In genomic region chr19:19582471-19582870, GRCh38 we compare ENCODE assay signal across 20 cellular contexts. TPM values are rescaled to one million over a fixed set of nuclear protein-coding genes. Genes with fewer than 3 reads are reported as not detected.
DNase-seq lines count a peak whose midpoint lies in the region; ATAC-seq and TF ChIP-seq lines count a peak whose summit lies in the region.
"Had no signal": no experiment of that assay in that cellular context is flagged by ENCODE, and none has a peak within 500 bp of the region (broad histone marks: within the 10 kb centered on the region; RNA-seq: fewer than 3 reads in every experiment).

No MANE protein-coding gene starts in this region.

- no TSS peak for BruUV-seq in Caco-2 (replicated peaks; lab: Mats Ljungman, UMichigan)

- H3K4me1 Mint-ChIP-seq in activated T-cell treated with anti-CD3 and anti-CD28 coated beads, Interleukin-2, amount 50 U/mL, for 24 hours (ENCODE audit: low read depth) = peaks cover 17% of the 10 kb centered on the region
- peaks cover 11% of the 10 kb centered on the region for H3K4me1 Mint-ChIP-seq in activated T-cell treated with anti-CD3 and anti-CD28 coated beads, Interleukin-2, amount 50 U/mL, for 4 hours (ENCODE audit: low read depth)
- H3K4me1 Mint-ChIP-seq in Caco-2 (ENCODE audit: low read depth, unreplicated experiment) = peaks cover 7% of the 10 kb centered on the region
- peaks cover 41% of the 10 kb centered on the region for H3K4me1 Mint-ChIP-seq in activated T-helper 1 cell treated with anti-CD3 and anti-CD28 coated beads, Interleukin-12 subunit alpha, Interleukin-12 subunit beta, Interleukin-2, Interleukin-4 antibody, amounts not matched to agents 30 ng/mL and 10 ng/mL and 1 ng/mL, durations not matched to agents 14 hours and 24 hours and 36 hours (ENCODE audit: low read depth)
- H3K4me1 Mint-ChIP-seq in neural crest cell = peaks cover 8% of the 10 kb centered on the region
- H3K4me1 Mint-ChIP-seq: IgD-negative memory B cell had no signal

- no peak for TF ChIP-seq EP300 in gastroesophageal sphincter (IDR thresholded peaks at IDR 0.05)

- POLR2A ChIA-PET in Caco-2 (lab: Charles Lee) = no interaction called here

- ATAC-seq in activated T-cell treated with anti-CD3 and anti-CD28 coated beads, Interleukin-2, amount 50 U/mL, for 4 hours = no peak
- ATAC-seq in left colon (no peak), gastroesophageal sphincter (no peak)
- ATAC-seq: HCT116, Panc1 had no signal

- DNase-seq in activated T-cell treated with anti-CD3 and anti-CD28 coated beads, Interleukin-2, amount 50 U/mL, for 24 hours = no peak
- no peak for DNase-seq in activated T-cell treated with anti-CD3 and anti-CD28 coated beads, Interleukin-2, amount 50 U/mL, for 4 hours
- DNase-seq in Caco-2 (no peak), neural crest cell (ENCODE audit: low read depth, low spot score) (no peak), left colon (no peak), SW480 (ENCODE audit: low spot score) (no peak)
- no peak for DNase-seq in activated T-helper 1 cell treated with anti-CD3 and anti-CD28 coated beads, Interleukin-12 subunit alpha, Interleukin-12 subunit beta, Interleukin-2, Interleukin-4 antibody, amounts not matched to agents 30 ng/mL and 10 ng/mL and 1 ng/mL, durations not matched to agents 14 hours and 24 hours and 36 hours (ENCODE audit: low spot score)
- DNase-seq: DMS153, GDM1, Karpas-422, NCI-H1048, NCI-H1436, NCI-H1930, NCI-H226, NCI-H524 had no signal

- H3K27ac ChIP-seq in gastroesophageal sphincter = no peak overlapping the region
- H3K27ac ChIP-seq: BLaER1 treated with 17β-estradiol and CSF1 and Interleukin-3, amounts not matched to agents 10 nM and 100 nM had no signal

- WGBS in gastroesophageal sphincter (ENCODE audit: low coverage in 1 of 2), 2 donors = 74 to 87% methylated on average over 2 to 3 of the region's 6 CpGs

- H3K27me3 ChIP-seq in Caco-2 (replicated peaks; ENCODE audit: control insufficient read depth, insufficient read depth, low read length) = no peaks in the 10 kb centered on the region
- peaks cover 3% of the 10 kb centered on the region for H3K27me3 ChIP-seq in gastroesophageal sphincter
- H3K27me3 ChIP-seq: BLaER1 treated with 17β-estradiol and CSF1 and Interleukin-3, amounts not matched to agents 10 nM and 100 nM had no signal

- TF ChIP-seq POLR2A in gastroesophageal sphincter (IDR thresholded peaks at IDR 0.05) = no peak

- H3K27me3 Mint-ChIP-seq in activated T-cell treated with anti-CD3 and anti-CD28 coated beads, Interleukin-2, amount 50 U/mL, for 24 hours = no peaks in the 10 kb centered on the region
- no peaks in the 10 kb centered on the region for H3K27me3 Mint-ChIP-seq in activated T-cell treated with anti-CD3 and anti-CD28 coated beads, Interleukin-2, amount 50 U/mL, for 4 hours (ENCODE audit: low read depth)
- H3K27me3 Mint-ChIP-seq in Caco-2 (ENCODE audit: insufficient read depth, unreplicated experiment) = no peaks in the 10 kb centered on the region
- no peaks in the 10 kb centered on the region for H3K27me3 Mint-ChIP-seq in activated T-helper 1 cell treated with anti-CD3 and anti-CD28 coated beads, Interleukin-12 subunit alpha, Interleukin-12 subunit beta, Interleukin-2, Interleukin-4 antibody, amounts not matched to agents 30 ng/mL and 10 ng/mL and 1 ng/mL, durations not matched to agents 14 hours and 24 hours and 36 hours (ENCODE audit: insufficient read depth)
- no peaks in the 10 kb centered on the region for H3K27me3 Mint-ChIP-seq in neural crest cell (ENCODE audit: low read depth)
- H3K27me3 Mint-ChIP-seq: IgD-negative memory B cell had no signal

- no peaks in the 10 kb centered on the region for H3K36me3 ChIP-seq in Caco-2 (ENCODE audit: control insufficient read depth, insufficient read depth, low read length)
- no peaks in the 10 kb centered on the region for H3K36me3 ChIP-seq in gastroesophageal sphincter
- H3K36me3 ChIP-seq: BLaER1 treated with 17β-estradiol and CSF1 and Interleukin-3, amounts not matched to agents 10 nM and 100 nM had no signal

- H3K36me3 Mint-ChIP-seq in activated T-cell treated with anti-CD3 and anti-CD28 coated beads, Interleukin-2, amount 50 U/mL, for 24 hours (ENCODE audit: low read depth) = peaks cover 25% of the 10 kb centered on the region
- peaks cover 8% of the 10 kb centered on the region for H3K36me3 Mint-ChIP-seq in activated T-cell treated with anti-CD3 and anti-CD28 coated beads, Interleukin-2, amount 50 U/mL, for 4 hours (ENCODE audit: insufficient read depth)
- H3K36me3 Mint-ChIP-seq in Caco-2 (ENCODE audit: insufficient read depth, unreplicated experiment) (no peaks in the 10 kb centered on the region), neural crest cell (ENCODE audit: low read depth) (no peaks in the 10 kb centered on the region)
- H3K36me3 Mint-ChIP-seq in activated T-helper 1 cell treated with anti-CD3 and anti-CD28 coated beads, Interleukin-12 subunit alpha, Interleukin-12 subunit beta, Interleukin-2, Interleukin-4 antibody, amounts not matched to agents 30 ng/mL and 10 ng/mL and 1 ng/mL, durations not matched to agents 14 hours and 24 hours and 36 hours (ENCODE audit: low read depth) = peaks cover 17% of the 10 kb centered on the region
- H3K36me3 Mint-ChIP-seq: IgD-negative memory B cell had no signal

- intact Hi-C loops in Caco-2 (cut with micrococcal nuclease; ENCODE audit: unreplicated experiment) = no loop called here
- intact Hi-C loops in activated T-helper 1 cell treated with anti-CD3 and anti-CD28 coated beads, Interleukin-12 subunit alpha, Interleukin-12 subunit beta, Interleukin-2, Interleukin-4 antibody, amounts not matched to agents 30 ng/mL and 10 ng/mL and 1 ng/mL, durations not matched to agents 14 hours and 24 hours and 36 hours (cut with micrococcal nuclease) = loop anchor here (5.0 kb wide), 1 partner anchor 35 kb away; the partner anchor contains the start of gene PBX4
- intact Hi-C loops in left colon (cut with DNase I, micrococcal nuclease) = no loop called here

- CTCF ChIA-PET in Caco-2 (lab: Charles Lee) = no interaction called here

- H3K9me3 ChIP-seq in Caco-2 = no peaks in the 10 kb centered on the region
- H3K9me3 ChIP-seq in gastroesophageal sphincter = no peaks in the 10 kb centered on the region
- H3K9me3 ChIP-seq: BLaER1 treated with 17β-estradiol and CSF1 and Interleukin-3, amounts not matched to agents 10 nM and 100 nM had no signal

- H3K4me1 ChIP-seq in Caco-2 (no peaks in the 10 kb centered on the region), gastroesophageal sphincter (no peaks in the 10 kb centered on the region)

- no peak overlapping the region for H3K4me3 Mint-ChIP-seq in activated T-cell treated with anti-CD3 and anti-CD28 coated beads, Interleukin-2, amount 50 U/mL, for 24 hours
- H3K4me3 Mint-ChIP-seq in activated T-cell treated with anti-CD3 and anti-CD28 coated beads, Interleukin-2, amount 50 U/mL, for 4 hours = no peak overlapping the region
- H3K4me3 Mint-ChIP-seq in Caco-2 (ENCODE audit: unreplicated experiment) (no peak overlapping the region), neural crest cell (no peak overlapping the region)
- H3K4me3 Mint-ChIP-seq in activated T-helper 1 cell treated with anti-CD3 and anti-CD28 coated beads, Interleukin-12 subunit alpha, Interleukin-12 subunit beta, Interleukin-2, Interleukin-4 antibody, amounts not matched to agents 30 ng/mL and 10 ng/mL and 1 ng/mL, durations not matched to agents 14 hours and 24 hours and 36 hours = no peak overlapping the region
- H3K4me3 Mint-ChIP-seq: IgD-negative memory B cell had no signal

- H3K4me3 ChIP-seq in Caco-2 (ENCODE audit: low read depth, low read length) (no peak overlapping the region), gastroesophageal sphincter (no peak overlapping the region)
- H3K4me3 ChIP-seq: BLaER1 treated with 17β-estradiol and CSF1 and Interleukin-3, amounts not matched to agents 10 nM and 100 nM had no signal

- peak overlapping the region; percentile 69 for H3K27ac Mint-ChIP-seq in activated T-cell treated with anti-CD3 and anti-CD28 coated beads, Interleukin-2, amount 50 U/mL, for 24 hours
- H3K27ac Mint-ChIP-seq in Caco-2 (ENCODE audit: unreplicated experiment) = peak overlapping the region; percentile 46
- H3K27ac Mint-ChIP-seq in activated T-helper 1 cell treated with anti-CD3 and anti-CD28 coated beads, Interleukin-12 subunit alpha, Interleukin-12 subunit beta, Interleukin-2, Interleukin-4 antibody, amounts not matched to agents 30 ng/mL and 10 ng/mL and 1 ng/mL, durations not matched to agents 14 hours and 24 hours and 36 hours = peak overlapping the region; percentile 58
- peak overlapping the region; percentile 19 for H3K27ac Mint-ChIP-seq in neural crest cell (ENCODE audit: unreplicated experiment)

- no peaks in the 10 kb centered on the region for H3K9me3 Mint-ChIP-seq in activated T-cell treated with anti-CD3 and anti-CD28 coated beads, Interleukin-2, amount 50 U/mL, for 24 hours
- no peaks in the 10 kb centered on the region for H3K9me3 Mint-ChIP-seq in activated T-cell treated with anti-CD3 and anti-CD28 coated beads, Interleukin-2, amount 50 U/mL, for 4 hours
- H3K9me3 Mint-ChIP-seq in Caco-2 (ENCODE audit: unreplicated experiment) (no peaks in the 10 kb centered on the region), neural crest cell (no peaks in the 10 kb centered on the region)
- no peaks in the 10 kb centered on the region for H3K9me3 Mint-ChIP-seq in activated T-helper 1 cell treated with anti-CD3 and anti-CD28 coated beads, Interleukin-12 subunit alpha, Interleukin-12 subunit beta, Interleukin-2, Interleukin-4 antibody, amounts not matched to agents 30 ng/mL and 10 ng/mL and 1 ng/mL, durations not matched to agents 14 hours and 24 hours and 36 hours
- H3K9me3 Mint-ChIP-seq: IgD-negative memory B cell had no signal

- TF ChIP-seq CTCF in Caco-2 (IDR thresholded peaks at IDR 0.05; ENCODE audit: insufficient read depth in 1 of 2, low read depth in 1 of 2, low read length in 1 of 2, severe bottlenecking in 1 of 2, unreplicated experiment in 1 of 2) (no peak), neural crest cell (conservative IDR thresholded peaks at IDR 0.05) (no peak), gastroesophageal sphincter (IDR thresholded peaks at IDR 0.05) (no peak)

RNA-seq across cellular contexts. Expression of gene PBX4, which starts 36.0 kb away (rescaled TPM):
- 10 to 100 TPM in 1 of 3 donors, 1 to 10 TPM in 2; 8.9 to 12.1 (median 9.2) TPM for total RNA-seq in activated T-cell treated with anti-CD3 and anti-CD28 coated beads, Interleukin-2, amount 50 U/mL, for 4 hours
- total RNA-seq in Caco-2 (2022) (3.5 and 3.6 TPM in 2 replicates), neural crest cell (7.5 and 7.7 TPM in 2 replicates), left colon (1 to 10 TPM; 2.5 to 2.9 TPM), gastroesophageal sphincter (1 to 10 TPM in 1 of 4 donors, under 1 TPM in 3; 0.42 to 4.5 (median 0.68) TPM)
- 28.0 and 29.6 TPM in 2 replicates for total RNA-seq in activated T-helper 1 cell treated with anti-CD3 and anti-CD28 coated beads, Interleukin-12 subunit alpha, Interleukin-12 subunit beta, Interleukin-2, Interleukin-4 antibody, amounts not matched to agents 30 ng/mL and 10 ng/mL and 1 ng/mL, durations not matched to agents 14 hours and 24 hours and 36 hours

RNA-seq across cellular contexts. Expression of gene CILP2, which starts 44.4 kb away (rescaled TPM):
- total RNA-seq in activated T-cell treated with anti-CD3 and anti-CD28 coated beads, Interleukin-2, amount 50 U/mL, for 4 hours = under 1 TPM; 0.13 to 0.19 (median 0.18) TPM
- total RNA-seq in Caco-2 (2022) (1.1 and 1.3 TPM in 2 replicates), neural crest cell (2.7 and 2.9 TPM in 2 replicates), left colon (under 1 TPM; 0.09 to 0.11 TPM), gastroesophageal sphincter (under 1 TPM in 2 of 4 donors, not detected in 2; 0.19 to 0.27 TPM)
- 0.26 and 0.29 TPM in 2 replicates for total RNA-seq in activated T-helper 1 cell treated with anti-CD3 and anti-CD28 coated beads, Interleukin-12 subunit alpha, Interleukin-12 subunit beta, Interleukin-2, Interleukin-4 antibody, amounts not matched to agents 30 ng/mL and 10 ng/mL and 1 ng/mL, durations not matched to agents 14 hours and 24 hours and 36 hours

RNA-seq across cellular contexts. Expression of gene LPAR2, which starts 45.5 kb away (rescaled TPM):
- total RNA-seq in activated T-cell treated with anti-CD3 and anti-CD28 coated beads, Interleukin-2, amount 50 U/mL, for 4 hours = 10 to 100 TPM in 2 of 3 donors, 1 to 10 TPM in 1; 9.4 to 15.1 (median 14.7) TPM
- 29.3 and 31.3 TPM in 2 replicates for total RNA-seq in Caco-2 (2022)
- 25.8 and 27.4 TPM in 2 replicates for total RNA-seq in activated T-helper 1 cell treated with anti-CD3 and anti-CD28 coated beads, Interleukin-12 subunit alpha, Interleukin-12 subunit beta, Interleukin-2, Interleukin-4 antibody, amounts not matched to agents 30 ng/mL and 10 ng/mL and 1 ng/mL, durations not matched to agents 14 hours and 24 hours and 36 hours
- total RNA-seq in neural crest cell = 115 and 116 TPM in 2 replicates
- 10 to 100 TPM; 18.4 to 20.9 TPM for total RNA-seq in left colon
- total RNA-seq in gastroesophageal sphincter = 1 to 10 TPM in 3 of 4 donors, under 1 TPM in 1; 0.78 to 3.5 (median 2.3) TPM

RNA-seq across cellular contexts. Expression of gene YJEFN3, which starts 53.8 kb away (rescaled TPM):
- total RNA-seq in activated T-cell treated with anti-CD3 and anti-CD28 coated beads, Interleukin-2, amount 50 U/mL, for 4 hours = 10 to 100 TPM; 10.6 to 13.7 (median 13.4) TPM
- total RNA-seq in Caco-2 (2022) (6.7 and 8.1 TPM in 2 replicates), neural crest cell (15.0 and 18.1 TPM in 2 replicates), left colon (1 to 10 TPM; 4.6 to 4.9 TPM), gastroesophageal sphincter (1 to 10 TPM in 2 of 4 donors, under 1 TPM in 2; 0.45 to 1.4 (median 0.96) TPM)
- total RNA-seq in activated T-helper 1 cell treated with anti-CD3 and anti-CD28 coated beads, Interleukin-12 subunit alpha, Interleukin-12 subunit beta, Interleukin-2, Interleukin-4 antibody, amounts not matched to agents 30 ng/mL and 10 ng/mL and 1 ng/mL, durations not matched to agents 14 hours and 24 hours and 36 hours = 13.6 and 15.0 TPM in 2 replicates

Comparison
In these comparisons a context has a peak if more than half of its experiments do, and no peak if none do; other contexts are left out.
1. H3K27ac Mint-ChIP-seq: peak in every context shown above with its lines; median percentile 69 in activated T-cell treated with anti-CD3 and anti-CD28 coated beads, Interleukin-2, amount 50 U/mL, for 24 hours; 58 in activated T-helper 1 cell treated with anti-CD3 and anti-CD28 coated beads, Interleukin-12 subunit alpha, Interleukin-12 subunit beta, Interleukin-2, Interleukin-4 antibody, amounts not matched to agents 30 ng/mL and 10 ng/mL and 1 ng/mL, durations not matched to agents 14 hours and 24 hours and 36 hours; 46 in Caco-2; 19 in neural crest cell.